ENCODE assay signal across 15 cellular contexts in the genomic region with DNA sequence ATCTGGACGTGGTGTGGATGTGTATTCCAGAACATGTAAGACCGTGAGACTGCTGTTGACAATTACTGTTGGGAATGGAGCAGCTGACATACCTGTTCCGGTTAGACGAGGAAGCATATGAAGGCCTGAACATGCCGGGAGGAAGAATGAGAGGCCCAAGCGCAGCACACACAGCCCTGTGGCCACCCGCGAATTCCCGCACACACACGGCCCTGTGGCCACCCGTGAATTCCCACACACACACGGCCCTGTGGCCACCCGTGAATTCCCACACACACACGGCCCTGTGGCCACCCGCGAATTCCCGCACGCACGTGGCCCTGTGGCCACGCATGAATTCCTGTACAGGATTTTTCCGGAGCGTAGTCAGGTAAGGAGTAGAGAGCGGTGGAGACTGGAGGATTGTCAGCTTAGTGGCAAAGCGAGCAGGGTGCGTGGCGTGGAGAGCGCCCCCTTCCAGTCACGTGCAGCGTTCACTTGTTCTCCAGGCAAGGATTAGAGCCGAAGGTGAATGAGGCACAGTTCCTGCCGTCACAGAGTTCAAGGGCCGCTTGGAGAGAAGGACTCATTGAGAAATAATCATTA. TPM values are rescaled to one million over a fixed set of nuclear protein-coding genes. Genes with fewer than 3 reads are reported as not detected.
A peak's percentile ranks its signal among the peaks of the same experiment; 100 is the strongest.
DNase-seq lines count a peak whose midpoint lies in the region; ATAC-seq, FAIRE-seq and TF ChIP-seq lines count a peak whose summit lies in the region.
"Had no signal": no experiment of that assay in that cellular context is flagged by ENCODE, and none has a peak within 500 bp of the region (broad histone marks: within the 10 kb centered on the region; RNA-seq: fewer than 3 reads in every experiment).

No MANE protein-coding gene starts in this region.

- no peak for FAIRE-seq in HepG2 (lab: Jason Lieb, UNC)

- H3K9me2 ChIP-seq in SK-N-SH: no peaks in the 10 kb centered on the region

- H3K36me3 ChIP-seq in SK-N-SH (replicated peaks in 1 of 2; ENCODE audit: control insufficient read depth in 1 of 2, insufficient read depth in 2 of 2, low read length in 1 of 2) (peaks cover 2 to 19% of the 10 kb centered on the region in 2 experiments), HepG2 (replicated peaks in 1 of 2; ENCODE audit: control insufficient read depth in 1 of 2, insufficient read depth in 2 of 2, low read length in 2 of 2) (peaks cover 1 to 10% of the 10 kb centered on the region in 2 experiments; a peak in 3 of 5 replicates), transverse colon (no peaks in the 10 kb centered on the region)

- in situ Hi-C loops in HepG2 (cut with HindIII; ENCODE audit: extremely low pct_ligation_motif_present, low pct_unique_long_range_greater_than_20kb): no loop called here
- in situ Hi-C loops in transverse colon (cut with MboI; ENCODE audit: low pct_ligation_motif_present in 1 of 4, low pct_unique_long_range_greater_than_20kb in 1 of 4, low sequenced_read_pairs in 3 of 4): no loop called here

- no peak for TF ChIP-seq POLR2A in HepG2 (IDR thresholded peaks at IDR 0.05; ENCODE audit: insufficient read depth in 1 of 2, low read depth in 2 of 2, low read length in 2 of 2)
- no peak for TF ChIP-seq POLR2A in transverse colon (IDR thresholded peaks at IDR 0.05)

- H3K36me3 Mint-ChIP-seq in endothelial cell (ENCODE audit: low read depth, unreplicated experiment): peaks cover 19% of the 10 kb centered on the region

- H3K79me2 ChIP-seq in SK-N-SH (ENCODE audit: insufficient read depth) (peaks cover 100% of the 10 kb centered on the region), HepG2 (ENCODE audit: insufficient read depth, low read length) (peaks cover 92% of the 10 kb centered on the region)

- H4K20me1 ChIP-seq in SK-N-SH (ENCODE audit: insufficient read depth): peaks cover 66% of the 10 kb centered on the region
- peaks cover 44% of the 10 kb centered on the region for H4K20me1 ChIP-seq in HepG2 (ENCODE audit: insufficient read depth, low read length)

- H3K9me3 Mint-ChIP-seq in endothelial cell (ENCODE audit: unreplicated experiment): no peaks in the 10 kb centered on the region
- H3K9me3 Mint-ChIP-seq: naive B cell had no signal

- H3K9me3 ChIP-seq in SK-N-SH (no peaks in the 10 kb centered on the region), HepG2 (ENCODE audit: low read length) (no peaks in the 10 kb centered on the region), transverse colon (no peaks in the 10 kb centered on the region)
- H3K9me3 ChIP-seq: suprapubic skin had no signal

- ATAC-seq in SK-N-SH treated with all-trans-retinoic acid at 6 μM for 48 hours (no peak), HepG2 (peak; percentile 48; the same call in 2 of the 3 replicates), GM18873 (IDR thresholded peaks at IDR 0.05; ENCODE audit: low FRiP score, unreplicated experiment) (no peak)

- intact Hi-C loops in HepG2 (cut with micrococcal nuclease; ENCODE audit: unreplicated experiment) (no loop called here), transverse colon (cut with DNase I; ENCODE audit: low total_unique reads) (no loop called here)

- H2AFZ ChIP-seq in SK-N-SH (ENCODE audit: low read depth) (no peak overlapping the region), HepG2 (ENCODE audit: low read length) (no peak overlapping the region)

- H3K27me3 ChIP-seq in SK-N-SH (ENCODE audit: insufficient read depth): no peaks in the 10 kb centered on the region
- no peaks in the 10 kb centered on the region for H3K27me3 ChIP-seq in HepG2 (ENCODE audit: control insufficient read depth in 1 of 2, insufficient read depth in 2 of 2, low read length in 2 of 2)
- no peaks in the 10 kb centered on the region for H3K27me3 ChIP-seq in transverse colon
- H3K27me3 ChIP-seq: suprapubic skin had no signal

- peak overlapping the region; percentile 27 for H3K4me3 Mint-ChIP-seq in endothelial cell (ENCODE audit: unreplicated experiment)
- H3K4me3 Mint-ChIP-seq: naive B cell had no signal

- peaks cover 52% of the 10 kb centered on the region for H3K4me1 Mint-ChIP-seq in endothelial cell (ENCODE audit: unreplicated experiment)

- H3F3A ChIP-seq in SK-N-SH (replicated peaks; ENCODE audit: insufficient read depth): peaks cover 15% of the 10 kb centered on the region

- TF ChIP-seq EP300 in SK-N-SH (IDR thresholded peaks at IDR 0.05; ENCODE audit: borderline replicate concordance in 1 of 2, low read depth in 1 of 2, low read length in 1 of 2): no peak
- TF ChIP-seq EP300 in HepG2 (IDR thresholded peaks at IDR 0.05; ENCODE audit: low read depth in 2 of 2, low read length in 2 of 2): no peak
- no peak for TF ChIP-seq EP300 in HepG2 (CRISPR knock-in tag; IDR thresholded peaks at IDR 0.05; ENCODE audit: borderline replicate concordance)
- TF ChIP-seq EP300 in transverse colon (IDR thresholded peaks at IDR 0.05; ENCODE audit: low read depth): no peak

- H3K27ac ChIP-seq in SK-N-SH (ENCODE audit: low read depth in 2 of 2, low read length in 1 of 2) (peak overlapping the region in 1 of 2 experiments; percentile 62; a peak in 2 of 4 replicates), HepG2 (ENCODE audit: extremely low read length, insufficient read depth, low read length) (peak overlapping the region; percentile 26), transverse colon (peak overlapping the region; percentile 38 to 67 (median 58))
- H3K27ac ChIP-seq: suprapubic skin had no signal

- H3K4me1 ChIP-seq in SK-N-SH (ENCODE audit: control insufficient read depth in 1 of 2, insufficient read depth in 2 of 2, low read depth in 1 of 2, low read length in 1 of 2): peaks cover 31 to 36% of the 10 kb centered on the region in 2 experiments; a peak in 3 of 4 replicates
- H3K4me1 ChIP-seq in HepG2 (ENCODE audit: insufficient read depth, low read length): peaks cover 53% of the 10 kb centered on the region
- peaks cover 17 to 62% (median 33%) of the 10 kb centered on the region in 4 donors for H3K4me1 ChIP-seq in transverse colon

- POLR2A ChIA-PET in SK-N-SH (lab: Yijun Ruan, JAX): no interaction called here
- POLR2A ChIA-PET in HepG2 (lab: Yijun Ruan, JAX): no interaction called here

- WGBS in SK-N-SH (ENCODE audit: low lambda C conversion rate): 96% methylated on average over 32 of the region's 32 CpGs
- 92% methylated on average over 32 of the region's 32 CpGs for WGBS in HepG2 (ENCODE audit: low lambda C conversion rate)
- 90 to 96% methylated on average over 16 to 32 of the region's 32 CpGs for WGBS in transverse colon (ENCODE audit: low coverage in 1 of 2), 2 donors

- H3K9ac ChIP-seq in SK-N-SH (no peak overlapping the region), HepG2 (ENCODE audit: insufficient read depth, low read depth, low read length) (no peak overlapping the region)

- CTCF ChIA-PET in SK-N-SH (lab: Yijun Ruan, JAX) (interaction anchor here (0.8 to 3.9 kb wide), 12 partner anchors 10 to 264 kb away, joined by 3 to 31 read pairs (median 4); partner anchors contain the start of gene SUN1), HepG2 (lab: Yijun Ruan, JAX; ENCODE audit: low intra/inter-chr PET ratio, low total read pairs) (no interaction called here)

- H3K27ac Mint-ChIP-seq in endothelial cell (ENCODE audit: unreplicated experiment): peak overlapping the region; percentile 80

- TF ChIP-seq RAD21 in SK-N-SH (IDR thresholded peaks at IDR 0.05; ENCODE audit: low read length): no peak
- TF ChIP-seq RAD21 in HepG2 (CRISPR knock-in tag; IDR thresholded peaks at IDR 0.05): no peak

- H3K4me2 ChIP-seq in SK-N-SH: no peak overlapping the region
- H3K4me2 ChIP-seq in HepG2 (ENCODE audit: low read depth, low read length): no peak overlapping the region

- peaks cover 3% of the 10 kb centered on the region for H3K27me3 Mint-ChIP-seq in endothelial cell (ENCODE audit: unreplicated experiment)
- H3K27me3 Mint-ChIP-seq: naive B cell had no signal

- BruUV-seq in HepG2 (replicated peaks; lab: Mats Ljungman, UMichigan): no TSS peak

- H3K4me3 ChIP-seq in SK-N-SH (ENCODE audit: low read depth in 2 of 2, low read length in 1 of 2) (no peak overlapping the region), HepG2 (replicated peaks in 1 of 3; ENCODE audit: insufficient read depth in 1 of 3, low read depth in 2 of 3, low read length in 3 of 3) (no peak overlapping the region), transverse colon (no peak overlapping the region)
- H3K4me3 ChIP-seq: suprapubic skin had no signal

- TF ChIP-seq CTCF in SK-N-SH (IDR thresholded peaks at IDR 0.05) (peak; percentile 29), endothelial cell (IDR thresholded peaks at IDR 0.05; ENCODE audit: unreplicated experiment) (peak; percentile 34), HepG2 (CRISPR knock-in tag; IDR thresholded peaks at IDR 0.05) (peak; percentile 49), transverse colon (IDR thresholded peaks at IDR 0.05) (no peak)

- DNase-seq in SK-N-SH: no peak
- no peak for DNase-seq in endothelial cell (ENCODE audit: low spot score)
- no peak for DNase-seq in HepG2 (ENCODE audit: low spot score)
- DNase-seq in transverse colon: no peak
- no peak for DNase-seq in NCI-H1092 (lab: John Stamatoyannopoulos, UW)
- DNase-seq in NCI-H1436 (lab: John Stamatoyannopoulos, UW): no peak
- DNase-seq: 8988T; activated CD4-positive, alpha-beta T cell treated with anti-CD3 and anti-CD28 coated beads, Interleukin-2, amount 50 U/mL, for 1 hour; activated effector memory CD4-positive, alpha-beta T cell treated with anti-CD3 and anti-CD28 coated beads, Interleukin-2, amount 50 U/mL, for 16 hours; cerebellar nuclear complex; naive B cell; T-helper 1 cell had no signal

RNA-seq across cellular contexts. Expression of gene SUN1, which starts 9.5 kb away (rescaled TPM):
- 369 and 560 TPM in 2 replicates for polyA plus RNA-seq in SK-N-SH (2012; rRNA removed)
- polyA plus RNA-seq in SK-N-SH (2012; cell fraction: cytosol; rRNA removed): 137 and 282 TPM in 2 replicates
- 1,170 and 1,470 TPM in 2 replicates for polyA plus RNA-seq in SK-N-SH (2012; cell fraction: nucleus; rRNA removed)
- 150 TPM for total RNA-seq in endothelial cell (ENCODE audit: unreplicated experiment)
- total RNA-seq in HepG2 (2016; rRNA removed; fragmentation: Illumina TruSeq; extraction: Trizol): 23.2 and 47.0 TPM in 2 replicates
- 20.5 and 20.8 TPM in 2 replicates for total RNA-seq in HepG2 (2016; cell fraction: cytosol; rRNA removed; fragmentation: Illumina TruSeq; extraction: Trizol; ENCODE audit: low read depth)
- total RNA-seq in HepG2 (2016; cell fraction: insoluble cytoplasmic fraction; rRNA removed; fragmentation: Illumina TruSeq; extraction: Trizol): 23.7 and 48.5 TPM in 2 replicates
- 17.9 and 19.0 TPM in 2 replicates for total RNA-seq in HepG2 (2016; cell fraction: membrane; rRNA removed; fragmentation: Illumina TruSeq; extraction: Trizol)
- total RNA-seq in HepG2 (2016; cell fraction: nucleus; rRNA removed; fragmentation: Illumina TruSeq; extraction: Trizol): 73.3 and 80.7 TPM in 2 replicates
- polyA plus RNA-seq in HepG2 (2011; rRNA removed): 126 and 140 TPM in 2 replicates
- 172 and 209 TPM in 2 replicates for polyA plus RNA-seq in HepG2 (2011; cell fraction: cytosol; rRNA removed)
- polyA plus RNA-seq in HepG2 (2011; cell fraction: nucleus; rRNA removed): 652 and 741 TPM in 2 replicates
- 71.5 and 75.9 TPM in 2 replicates for polyA plus RNA-seq in HepG2 (2012)
- 8.3 and 11.8 TPM in 2 replicates for polyA plus RNA-seq in HepG2 (2016; cell fraction: cytosol; fragmentation: Illumina TruSeq; extraction: Trizol; ENCODE audit: low read depth)
- 18.4 and 20.2 TPM in 2 replicates for polyA plus RNA-seq in HepG2 (2016; cell fraction: insoluble cytoplasmic fraction; fragmentation: Illumina TruSeq; extraction: Trizol; ENCODE audit: low read depth)
- 7.5 and 9.3 TPM in 2 replicates for polyA plus RNA-seq in HepG2 (2016; cell fraction: membrane; fragmentation: Illumina TruSeq; extraction: Trizol; ENCODE audit: low read depth)
- polyA plus RNA-seq in HepG2 (2016; cell fraction: nucleus; fragmentation: Illumina TruSeq; extraction: Trizol; ENCODE audit: insufficient read depth, low read depth): 160 and 177 TPM in 2 replicates
- 212 and 267 TPM in 2 replicates for polyA minus RNA-seq in HepG2 (2011; rRNA and poly(A)+ RNA removed; ENCODE audit: low replicate concordance)
- 55.5 and 58.0 TPM in 2 replicates for polyA minus RNA-seq in HepG2 (2011; cell fraction: cytosol; rRNA and poly(A)+ RNA removed)
- polyA minus RNA-seq in HepG2 (2011; cell fraction: nucleus; rRNA and poly(A)+ RNA removed): 208 and 210 TPM in 2 replicates
- total RNA-seq in transverse colon: 100 to 1,000 TPM in 3 of 4 donors, 10 to 100 TPM in 1; 92.7 to 569 (median 162) TPM

RNA-seq across cellular contexts. Expression of gene GET4, which starts 53.6 kb away (rescaled TPM):
- polyA plus RNA-seq in SK-N-SH (2012; rRNA removed): 63.1 and 65.4 TPM in 2 replicates
- polyA plus RNA-seq in SK-N-SH (2012; cell fraction: cytosol; rRNA removed): 20.4 and 32.7 TPM in 2 replicates
- polyA plus RNA-seq in SK-N-SH (2012; cell fraction: nucleus; rRNA removed): 341 and 380 TPM in 2 replicates
- total RNA-seq in endothelial cell (ENCODE audit: unreplicated experiment): 61.3 TPM
- 28.2 and 31.6 TPM in 2 replicates for total RNA-seq in HepG2 (2016; rRNA removed; fragmentation: Illumina TruSeq; extraction: Trizol)
- 7.8 and 8.0 TPM in 2 replicates for total RNA-seq in HepG2 (2016; cell fraction: cytosol; rRNA removed; fragmentation: Illumina TruSeq; extraction: Trizol; ENCODE audit: low read depth)
- total RNA-seq in HepG2 (2016; cell fraction: insoluble cytoplasmic fraction; rRNA removed; fragmentation: Illumina TruSeq; extraction: Trizol): 27.8 and 31.5 TPM in 2 replicates
- total RNA-seq in HepG2 (2016; cell fraction: membrane; rRNA removed; fragmentation: Illumina TruSeq; extraction: Trizol): 18.9 and 22.1 TPM in 2 replicates
- 26.6 and 28.2 TPM in 2 replicates for total RNA-seq in HepG2 (2016; cell fraction: nucleus; rRNA removed; fragmentation: Illumina TruSeq; extraction: Trizol)
- 35.2 and 44.4 TPM in 2 replicates for polyA plus RNA-seq in HepG2 (2011; rRNA removed)
- polyA plus RNA-seq in HepG2 (2011; cell fraction: cytosol; rRNA removed): 32.6 and 49.3 TPM in 2 replicates
- 186 and 201 TPM in 2 replicates for polyA plus RNA-seq in HepG2 (2011; cell fraction: nucleus; rRNA removed)
- polyA plus RNA-seq in HepG2 (2012): 33.0 and 39.4 TPM in 2 replicates
- 13.8 and 16.4 TPM in 2 replicates for polyA plus RNA-seq in HepG2 (2016; cell fraction: cytosol; fragmentation: Illumina TruSeq; extraction: Trizol; ENCODE audit: low read depth)
- polyA plus RNA-seq in HepG2 (2016; cell fraction: insoluble cytoplasmic fraction; fragmentation: Illumina TruSeq; extraction: Trizol; ENCODE audit: low read depth): 49.1 and 51.2 TPM in 2 replicates
- polyA plus RNA-seq in HepG2 (2016; cell fraction: membrane; fragmentation: Illumina TruSeq; extraction: Trizol; ENCODE audit: low read depth): 21.9 and 26.3 TPM in 2 replicates
- 111 and 112 TPM in 2 replicates for polyA plus RNA-seq in HepG2 (2016; cell fraction: nucleus; fragmentation: Illumina TruSeq; extraction: Trizol; ENCODE audit: insufficient read depth, low read depth)
- polyA minus RNA-seq in HepG2 (2011; rRNA and poly(A)+ RNA removed; ENCODE audit: low replicate concordance): 16.3 and 17.4 TPM in 2 replicates
- 9.7 and 12.6 TPM in 2 replicates for polyA minus RNA-seq in HepG2 (2011; cell fraction: cytosol; rRNA and poly(A)+ RNA removed)
- 19.2 and 26.4 TPM in 2 replicates for polyA minus RNA-seq in HepG2 (2011; cell fraction: nucleus; rRNA and poly(A)+ RNA removed)
- 100 to 1,000 TPM in 2 of 4 donors, 10 to 100 TPM in 2; 49.4 to 116 (median 85.2) TPM for total RNA-seq in transverse colon

Comparison
In these comparisons a context has a peak if more than half of its experiments do, and no peak if none do; other contexts are left out.
1. CTCF ChIP-seq: peak in SK-N-SH (single experiment), endothelial cell (single experiment) and HepG2 (single experiment); none in transverse colon (0 of 5).
2. Of the 25 proteins assayed by ChIP-seq in both HepG2 and SK-N-SH: peak only in HepG2: ZBTB33; only in SK-N-SH: none; in both: CTCF; in neither: 23.